In the genomic region with DNA sequence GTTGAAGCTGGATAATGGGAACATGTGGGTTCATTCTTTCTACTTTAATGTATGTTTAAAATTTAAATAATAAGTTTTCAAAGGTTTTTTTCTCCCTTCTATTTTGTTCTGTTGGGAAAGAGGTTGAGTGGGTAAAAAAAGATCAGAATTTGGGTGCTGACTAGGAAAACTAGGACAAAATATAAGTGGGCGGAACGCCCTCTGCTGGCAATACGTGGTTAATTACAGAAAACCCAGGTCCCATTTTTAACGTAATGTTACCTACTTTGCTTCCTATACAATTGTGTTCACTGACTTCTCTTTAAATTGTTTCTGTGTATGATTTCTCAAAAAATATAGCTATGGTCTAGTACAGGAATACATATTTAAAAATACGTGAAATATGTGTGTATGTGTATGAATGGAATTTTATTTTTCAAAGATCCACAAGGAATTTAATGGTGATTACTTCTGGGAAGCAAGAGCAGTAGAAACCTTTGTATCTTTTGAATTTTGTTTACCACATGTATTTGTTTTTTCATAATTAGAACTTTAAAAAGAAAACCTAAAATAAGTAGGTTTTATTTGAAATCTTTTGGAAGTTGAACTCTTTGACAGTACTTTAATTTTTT, we compare ENCODE assay signal across 8 cellular contexts. TPM values are rescaled to one million over a fixed set of nuclear protein-coding genes. Genes with fewer than 3 reads are reported as not detected.
DNase-seq lines count a peak whose midpoint lies in the region; ATAC-seq, FAIRE-seq and TF ChIP-seq lines count a peak whose summit lies in the region.

No MANE protein-coding gene starts in this region.

- H3K9me3 ChIP-seq in tibial artery, result no peaks in the 10 kb centered on the region

- H3K36me3 Mint-ChIP-seq in nephron progenitor cell (ENCODE audit: low read depth), result peaks cover 63% of the 10 kb centered on the region

- H3K36me3 ChIP-seq in tibial artery, result peaks cover 25 to 53% (median 53%) of the 10 kb centered on the region in 3 donors

- peaks cover 2% of the 10 kb centered on the region for H3K27me3 Mint-ChIP-seq in nephron progenitor cell (ENCODE audit: low read depth, poor library complexity)

- DNase-seq in AG08396 (ENCODE audit: low spot score), result peak; percentile 38
- DNase-seq in GM12892 (ENCODE audit: insufficient read length), result peak; percentile 25
- peak; percentile 5 for DNase-seq in NCI-H748 treated with DMSO at 0.1 percent for 48 hours (lab: John Stamatoyannopoulos, UW)
- DNase-seq in activated T-cell treated with anti-CD3 and anti-CD28 coated beads for 1 hour (ENCODE audit: low read depth), result peak; percentile 51
- DNase-seq in erythroblast (lab: John Stamatoyannopoulos, UW), result peak; percentile 59 to 78
- peak; percentile 55 for DNase-seq in nephron progenitor cell
- DNase-seq in tibial artery, result peak; percentile 43 to 76

- no peaks in the 10 kb centered on the region for H3K4me1 Mint-ChIP-seq in nephron progenitor cell

- no peak overlapping the region for H3K27ac ChIP-seq in tibial artery

- ATAC-seq in esophagus mucosa, result no peak

- H3K4me3 ChIP-seq in tibial artery, result no peak overlapping the region

- peaks cover 0 to 27% (median 10%) of the 10 kb centered on the region in 4 donors for H3K4me1 ChIP-seq in tibial artery

- TF ChIP-seq POLR2A in GM12892 (IDR thresholded peaks at IDR 0.05; ENCODE audit: low read depth, low read length) (no peak), erythroblast (IDR thresholded peaks at IDR 0.05; ENCODE audit: low read length) (no peak)

- no peak overlapping the region for H3K4me3 Mint-ChIP-seq in nephron progenitor cell

- H3K27me3 ChIP-seq in tibial artery, result no peaks in the 10 kb centered on the region

- no peak overlapping the region for H3K27ac Mint-ChIP-seq in nephron progenitor cell

- peak; percentile 82 for TF ChIP-seq CTCF in nephron progenitor cell (IDR thresholded peaks at IDR 0.05)
- TF ChIP-seq CTCF in tibial artery (IDR thresholded peaks at IDR 0.05), result peak; percentile 75 to 76

- H3K9me3 Mint-ChIP-seq in nephron progenitor cell, result peaks cover 4% of the 10 kb centered on the region

- peak; percentile 9 for FAIRE-seq in GM12892 (lab: Jason Lieb, UNC)

- intact Hi-C loops in tibial artery (cut with DNase I; ENCODE audit: low total_unique reads), result loop anchor here (5.0 kb wide), 1 partner anchor 67 kb away; no protein-coding TSS in a partner anchor

RNA-seq across cellular contexts. Expression of a gene that starts 8.7 kb away (rescaled TPM):
- 31.3 TPM for polyA plus RNA-seq in GM12892 (2012; ENCODE audit: missing spikeins)
- 20.0 TPM for total RNA-seq in esophagus mucosa

RNA-seq across cellular contexts. Expression of a gene that starts 8.8 kb away (rescaled TPM):
- 14.1 TPM for polyA plus RNA-seq in GM12892 (2012; ENCODE audit: missing spikeins)
- 14.4 TPM for total RNA-seq in esophagus mucosa

RNA-seq across cellular contexts. Expression of a gene that starts 48.9 kb away (rescaled TPM):
- polyA plus RNA-seq in GM12892 (2012; ENCODE audit: missing spikeins), result 4.9 TPM
- total RNA-seq in esophagus mucosa, result 1.0 TPM

Comparison
In these comparisons a context has a peak if more than half of its experiments do, and no peak if none do; other contexts are left out.
1. DNase-seq: peak in every context shown above with its lines; median percentile 68 in erythroblast; 60 in tibial artery; 55 in nephron progenitor cell; 51 in activated T-cell treated with anti-CD3 and anti-CD28 coated beads for 1 hour; 38 in AG08396; 25 in GM12892; 5 in NCI-H748 treated with DMSO at 0.1 percent for 48 hours.